ENCODE assay signal across 14 cellular contexts in the genomic region with DNA sequence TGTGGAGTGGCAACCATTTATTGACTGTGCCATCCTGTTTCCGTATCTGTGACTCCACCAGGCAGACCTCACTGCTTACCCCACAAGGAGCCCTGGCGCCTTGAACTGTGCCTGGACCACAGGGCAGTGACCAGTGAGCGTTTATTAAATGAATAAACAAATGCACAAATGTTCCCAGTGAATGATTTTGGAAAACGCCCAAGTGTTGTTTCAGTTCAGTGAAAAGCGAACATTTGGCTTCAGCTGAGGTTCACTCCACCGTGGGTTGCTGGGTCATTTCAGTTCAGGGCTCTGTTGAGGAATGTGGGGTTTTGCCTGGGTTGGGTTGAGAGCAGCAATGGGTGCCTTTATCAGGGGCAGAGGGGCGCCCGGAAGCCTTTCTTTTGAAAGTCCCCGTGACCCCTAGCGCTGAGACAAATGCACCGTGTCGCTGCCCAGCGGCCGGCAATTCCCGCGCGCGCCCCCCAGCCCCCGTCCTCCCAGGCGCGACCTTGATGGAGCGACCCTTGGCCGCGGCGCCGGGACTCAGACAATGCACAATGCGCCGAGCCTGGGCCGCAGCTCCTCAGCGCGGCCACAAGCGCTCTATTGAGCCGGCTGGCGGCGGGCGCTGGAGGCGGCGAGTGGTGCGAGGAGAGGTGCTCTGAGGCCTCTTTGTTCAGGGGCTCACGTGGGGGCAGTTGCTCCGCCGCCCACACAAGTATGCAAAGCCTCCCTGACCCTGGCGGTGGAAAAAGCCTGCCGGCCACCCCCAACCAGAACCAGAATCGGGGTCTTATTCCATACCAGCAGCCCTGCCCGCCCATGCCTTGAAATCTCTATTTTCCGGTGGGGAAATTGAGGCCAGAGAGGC. TPM values are rescaled to one million over a fixed set of nuclear protein-coding genes. Genes with fewer than 3 reads are reported as not detected.
DNase-seq lines count a peak whose midpoint lies in the region; ATAC-seq, FAIRE-seq and TF ChIP-seq lines count a peak whose summit lies in the region.
"Had no signal": no experiment of that assay in that cellular context is flagged by ENCODE, and none has a peak within 500 bp of the region (broad histone marks: within the 10 kb centered on the region; RNA-seq: fewer than 3 reads in every experiment).

No MANE protein-coding gene starts in this region.

- H3K27me3 ChIP-seq in PC-9 (ENCODE audit: insufficient read depth, low read depth) = no peaks in the 10 kb centered on the region
- peaks cover 0 to 3% of the 10 kb centered on the region in 2 donors for H3K27me3 ChIP-seq in naive thymus-derived CD4-positive, alpha-beta T cell (ENCODE audit: control insufficient read depth in 2 of 2, insufficient read depth in 2 of 2, low read length in 2 of 2)

- POLR2A ChIA-PET in PC-9 (lab: Charles Lee; ENCODE audit: unreplicated experiment) = no interaction called here
- POLR2A ChIA-PET in naive thymus-derived CD4-positive, alpha-beta T cell (lab: Charles Lee) = no interaction called here

- no peak overlapping the region for H3K27ac Mint-ChIP-seq in naive thymus-derived CD4-positive, alpha-beta T cell
- H3K27ac Mint-ChIP-seq: activated naive CD8-positive, alpha-beta T cell treated with anti-CD3 and anti-CD28 coated beads, Interleukin-2, amount 10 ng/mL, durations not matched to agents 7 days and 5 days had no signal

- BruUV-seq in PC-9 (replicated peaks; lab: Mats Ljungman, UMichigan) = no TSS peak

- no peaks in the 10 kb centered on the region for H3K36me3 ChIP-seq in PC-9 (ENCODE audit: low read depth)
- no peaks in the 10 kb centered on the region for H3K36me3 ChIP-seq in naive thymus-derived CD4-positive, alpha-beta T cell (ENCODE audit: control insufficient read depth in 2 of 3, insufficient read depth in 3 of 3, low read length in 3 of 3)

- H3F3A ChIP-seq in PC-9 (ENCODE audit: insufficient read depth, low read depth) = no peaks in the 10 kb centered on the region

- no peaks in the 10 kb centered on the region for H3K9me3 ChIP-seq in PC-9 (ENCODE audit: insufficient read depth, low read depth)
- no peaks in the 10 kb centered on the region for H3K9me3 ChIP-seq in naive thymus-derived CD4-positive, alpha-beta T cell (ENCODE audit: control insufficient read depth in 2 of 3, low read length in 3 of 3)
- H3K9me3 ChIP-seq: mucosa of descending colon had no signal

- peaks cover 0 to 4% (median 0%) of the 10 kb centered on the region in 11 donors for H3K9me3 Mint-ChIP-seq in naive thymus-derived CD4-positive, alpha-beta T cell

- no peak overlapping the region for H3K4me2 ChIP-seq in PC-9

- DNase-seq in left cardiac atrium (no peak), middle frontal gyrus (ENCODE audit: extremely low spot score, low spot score) (peak; percentile 32), PC-9 (no peak), NCI-H2196 (lab: John Stamatoyannopoulos, UW; ENCODE audit: unreplicated experiment) (no peak), dedifferentiated amniotic fluid mesenchymal stem cell (ENCODE audit: extremely low spot score) (no peak)
- DNase-seq in naive thymus-derived CD4-positive, alpha-beta T cell = no peak
- DNase-seq: ACHN; activated naive CD8-positive, alpha-beta T cell treated with anti-CD3 and anti-CD28 coated beads, Interleukin-2, amount 10 ng/mL, durations not matched to agents 7 days and 5 days; erythroblast; mucosa of descending colon; MV-4-11; NCI-H526 treated with DMSO at 0.1 percent for 48 hours had no signal

- H2AFZ ChIP-seq in PC-9 = no peak overlapping the region

- H3K36me3 Mint-ChIP-seq in naive thymus-derived CD4-positive, alpha-beta T cell = peaks cover 0 to 3% (median 0%) of the 10 kb centered on the region in 5 donors
- H3K36me3 Mint-ChIP-seq: activated naive CD8-positive, alpha-beta T cell treated with anti-CD3 and anti-CD28 coated beads, Interleukin-2, amount 10 ng/mL, durations not matched to agents 7 days and 5 days had no signal

- intact Hi-C loops in left cardiac atrium (cut with DNase I) = no loop called here
- intact Hi-C loops in PC-9 (cut with micrococcal nuclease; ENCODE audit: unreplicated experiment) = no loop called here
- intact Hi-C loops in naive thymus-derived CD4-positive, alpha-beta T cell (cut with micrococcal nuclease) = no loop called here

- peaks cover 0 to 5% (median 0%) of the 10 kb centered on the region in 7 donors for H3K4me1 Mint-ChIP-seq in naive thymus-derived CD4-positive, alpha-beta T cell
- H3K4me1 Mint-ChIP-seq: activated naive CD8-positive, alpha-beta T cell treated with anti-CD3 and anti-CD28 coated beads, Interleukin-2, amount 10 ng/mL, durations not matched to agents 7 days and 5 days had no signal

- H3K4me3 ChIP-seq in PC-9 = no peak overlapping the region
- H3K4me3 ChIP-seq in naive thymus-derived CD4-positive, alpha-beta T cell (ENCODE audit: low read length) = no peak overlapping the region
- H3K4me3 ChIP-seq: mucosa of descending colon had no signal

- H3K4me3 Mint-ChIP-seq in naive thymus-derived CD4-positive, alpha-beta T cell = no peak overlapping the region
- H3K4me3 Mint-ChIP-seq: activated naive CD8-positive, alpha-beta T cell treated with anti-CD3 and anti-CD28 coated beads, Interleukin-2, amount 10 ng/mL, durations not matched to agents 7 days and 5 days had no signal

- CTCF ChIA-PET in PC-9 (lab: Charles Lee) = no interaction called here
- CTCF ChIA-PET in naive thymus-derived CD4-positive, alpha-beta T cell (lab: Charles Lee) = no interaction called here

- no peak for TF ChIP-seq CTCF in PC-9 (conservative IDR thresholded peaks at IDR 0.05)

- no peaks in the 10 kb centered on the region for H3K4me1 ChIP-seq in PC-9 (replicated peaks; ENCODE audit: insufficient read depth)
- no peaks in the 10 kb centered on the region for H3K4me1 ChIP-seq in naive thymus-derived CD4-positive, alpha-beta T cell (ENCODE audit: control insufficient read depth in 2 of 2, insufficient read depth in 2 of 2, low read length in 2 of 2)

- peak overlapping the region; percentile 96 for H3K27ac ChIP-seq in angular gyrus (ENCODE audit: low read depth, low read length)
- H3K27ac ChIP-seq in PC-9 = no peak overlapping the region
- no peak overlapping the region for H3K27ac ChIP-seq in naive thymus-derived CD4-positive, alpha-beta T cell (ENCODE audit: low read depth, low read length)

- peaks cover 35 to 57% (median 42%) of the 10 kb centered on the region in 5 donors for H3K27me3 Mint-ChIP-seq in naive thymus-derived CD4-positive, alpha-beta T cell

- FAIRE-seq in A204.1 (lab: Jason Lieb, UNC) = peak; percentile 40

- H4K20me1 ChIP-seq in PC-9 (ENCODE audit: insufficient read depth) = no peaks in the 10 kb centered on the region

- H3K9me2 ChIP-seq in PC-9 (ENCODE audit: insufficient read depth) = no peaks in the 10 kb centered on the region

- no peaks in the 10 kb centered on the region for H3K79me2 ChIP-seq in PC-9 (ENCODE audit: low read depth)

- peak; percentile 35 to 64 for ATAC-seq in left cardiac atrium
- ATAC-seq in naive thymus-derived CD4-positive, alpha-beta T cell = no peak

RNA-seq across cellular contexts. Expression of a gene that starts 40.5 kb away (rescaled TPM):
- 10 to 100 TPM; 11.1 to 13.2 TPM for total RNA-seq in left cardiac atrium
- total RNA-seq in PC-9 (2021) = 15.8 and 18.3 TPM in 2 replicates
- 1 to 10 TPM in 2 of 5 experiments, under 1 TPM in 3; 0.43 to 6.8 (median 0.70) TPM for total RNA-seq in naive thymus-derived CD4-positive, alpha-beta T cell
- polyA plus RNA-seq in naive thymus-derived CD4-positive, alpha-beta T cell = 1 to 10 TPM in 1 of 2 donors, under 1 TPM in 1; 0.56 to 1.2 TPM
